8 cellular contexts compared by ENCODE assay signal in genomic region chr19:51691122-51692064, GRCh38. TPM values are rescaled to one million over a fixed set of nuclear protein-coding genes. Genes with fewer than 3 reads are reported as not detected.
A peak's percentile ranks its signal among the peaks of the same experiment; 100 is the strongest.
DNase-seq lines count a peak whose midpoint lies in the region; ATAC-seq, FAIRE-seq and TF ChIP-seq lines count a peak whose summit lies in the region.

No MANE protein-coding gene starts in this region.

- TF ChIP-seq CTCF in GM20000 (IDR thresholded peaks at IDR 0.05; ENCODE audit: extremely low read depth, missing control alignments) (no peak), epithelial cell of proximal tubule (conservative IDR thresholded peaks at IDR 0.05; ENCODE audit: low read depth, low read length) (no peak), ovary (IDR thresholded peaks at IDR 0.05) (no peak)

- H3K27me3 ChIP-seq in SJCRH30: no peaks in the 10 kb centered on the region
- no peaks in the 10 kb centered on the region for H3K27me3 ChIP-seq in ovary

- H3K4me1 ChIP-seq in SJCRH30: peaks cover 5% of the 10 kb centered on the region; the same call in 1 of the 2 replicates
- peaks cover 5% of the 10 kb centered on the region for H3K4me1 ChIP-seq in ovary (ENCODE audit: insufficient read depth)

- intact Hi-C loops in ovary (cut with DNase I): no loop called here

- WGBS in ovary, 3 donors: 5 to 8% (median 5%) methylated on average over 16 of the region's 16 CpGs

- no peak for TF ChIP-seq EP300 in ovary (IDR thresholded peaks at IDR 0.05)

- peaks cover 19% of the 10 kb centered on the region; the same call in 1 of the 2 replicates for H3K36me3 ChIP-seq in SJCRH30
- no peaks in the 10 kb centered on the region for H3K36me3 ChIP-seq in ovary

- DNase-seq in GM20000 (ENCODE audit: low spot score): peak; percentile 7
- DNase-seq in SJCRH30: no peak
- DNase-seq in epithelial cell of proximal tubule (ENCODE audit: low read depth): no peak
- peak in 2 of 5 donors; percentile 50 to 51 for DNase-seq in ovary
- DNase-seq in GM12892 (ENCODE audit: insufficient read length): no peak
- no peak for DNase-seq in HTR-8/SVneo (ENCODE audit: insufficient read length, low spot score)

- H3K27ac ChIP-seq in SJCRH30 (no peak overlapping the region), ovary (peak overlapping the region; percentile 99)

- H3K9me3 ChIP-seq in SJCRH30 (replicated peaks) (no peaks in the 10 kb centered on the region), ovary (no peaks in the 10 kb centered on the region)

- FAIRE-seq in GM12892 (lab: Jason Lieb, UNC) (no peak), HTR-8/SVneo (lab: Jason Lieb, UNC) (no peak)

- TF ChIP-seq POLR2A in ovary (IDR thresholded peaks at IDR 0.05): peak; percentile 17
- TF ChIP-seq POLR2A in GM12892 (IDR thresholded peaks at IDR 0.05; ENCODE audit: low read depth, low read length): no peak

- H3K4me3 ChIP-seq in SJCRH30: peak overlapping the region; percentile 77
- peak overlapping the region; percentile 69 for H3K4me3 ChIP-seq in epithelial cell of proximal tubule (ENCODE audit: low read depth, low read length)
- peak overlapping the region; percentile 95 for H3K4me3 ChIP-seq in ovary

- ATAC-seq in GM18517 (IDR thresholded peaks at IDR 0.05; ENCODE audit: unreplicated experiment) (no peak), GM21360 (IDR thresholded peaks at IDR 0.05; ENCODE audit: unreplicated experiment) (no peak)

RNA-seq across cellular contexts. Expression of gene SPACA6, which starts 1.7 kb away (rescaled TPM):
- total RNA-seq in SJCRH30 (2014; rRNA removed; shearing (Covaris generic)): 3.2 and 10.9 TPM in 2 replicates
- 4.7 and 4.9 TPM in 2 replicates for total RNA-seq in epithelial cell of proximal tubule
- total RNA-seq in ovary: 10 to 100 TPM; 30.3 to 93.2 (median 50.3) TPM
- 10 to 100 TPM in 1 of 2 donors, 1 to 10 TPM in 1; 6.4 to 27.4 TPM for polyA plus RNA-seq in ovary
- 1.1 TPM for polyA plus RNA-seq in GM12892 (2012; ENCODE audit: missing spikeins)

RNA-seq across cellular contexts. Expression of gene HAS1, which starts 32.4 kb away (rescaled TPM):
- total RNA-seq in SJCRH30 (2014; rRNA removed; shearing (Covaris generic)): 0.23 TPM in 1 of 2 replicates, not detected in the other
- total RNA-seq in epithelial cell of proximal tubule (0.35 TPM in 1 of 2 replicates, not detected in the other), ovary (100 to 1,000 TPM in 1 of 7 donors, 10 to 100 TPM in 3, 1 to 10 TPM in 3; 1.8 to 385 (median 15.3) TPM)
- 1 to 10 TPM; 1.0 to 7.5 TPM for polyA plus RNA-seq in ovary
- not detected for polyA plus RNA-seq in GM12892 (2012; ENCODE audit: missing spikeins)

RNA-seq across cellular contexts. Expression of gene SIGLEC14, which starts 44.8 kb away (rescaled TPM):
- not detected in 2 replicates for total RNA-seq in SJCRH30 (2014; rRNA removed; shearing (Covaris generic))
- not detected in 2 replicates for total RNA-seq in epithelial cell of proximal tubule
- 1 to 10 TPM in 3 of 7 donors, under 1 TPM in 3, not detected in 1; 0.11 to 4.1 (median 1.0) TPM for total RNA-seq in ovary
- under 1 TPM in 1 of 2 donors, not detected in 1; 0.27 TPM for polyA plus RNA-seq in ovary
- 3.0 TPM for polyA plus RNA-seq in GM12892 (2012; ENCODE audit: missing spikeins)
